In the genomic region with DNA sequence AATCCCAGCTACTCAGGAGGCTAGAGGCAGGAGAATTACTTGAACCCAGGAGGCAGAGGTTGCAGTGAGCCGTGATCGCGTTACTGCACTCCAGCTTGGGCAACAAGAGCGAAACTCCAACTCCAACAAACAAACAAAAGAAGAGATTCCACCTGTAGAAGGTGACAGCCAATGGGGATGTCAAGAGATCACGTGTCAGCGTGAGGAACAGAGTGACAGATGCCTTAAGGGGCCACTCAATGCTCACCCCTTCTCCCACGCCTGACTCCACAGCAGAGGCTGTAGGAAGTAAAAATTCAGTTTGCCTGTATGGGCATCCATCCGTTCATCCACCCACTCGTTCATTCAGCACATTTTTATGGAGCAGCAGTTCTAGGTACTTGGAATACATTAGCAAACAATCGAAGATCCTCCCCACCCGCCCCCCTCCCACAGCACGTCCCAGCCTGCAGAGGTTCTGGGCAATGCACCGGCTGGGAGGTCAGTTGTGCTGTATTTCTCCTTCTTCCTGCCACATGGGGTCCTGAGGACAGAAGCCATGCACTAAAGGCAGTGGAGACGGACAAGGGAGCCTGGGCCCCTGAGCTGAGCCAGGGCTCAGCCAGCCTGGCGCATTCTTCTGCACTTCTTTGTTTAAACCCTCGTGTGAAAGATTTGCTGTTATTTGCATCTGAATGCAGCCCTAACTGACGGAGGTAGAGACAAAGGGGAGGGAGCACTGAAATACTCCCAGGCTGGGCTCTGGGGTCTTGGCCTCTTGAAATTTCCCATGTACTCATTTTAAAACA, we compare ENCODE assay signal across 1 cellular context.
A peak's percentile ranks its signal among the peaks of the same experiment; 100 is the strongest.
TF ChIP-seq lines count a peak whose summit lies in the region.

No MANE protein-coding gene starts in this region.

TF ChIP-seq in HEK293, 187 proteins besides CTCF, POLR2A, EP300 and RAD21 (continued from another document):
- TF ChIP-seq, protein P1, sequence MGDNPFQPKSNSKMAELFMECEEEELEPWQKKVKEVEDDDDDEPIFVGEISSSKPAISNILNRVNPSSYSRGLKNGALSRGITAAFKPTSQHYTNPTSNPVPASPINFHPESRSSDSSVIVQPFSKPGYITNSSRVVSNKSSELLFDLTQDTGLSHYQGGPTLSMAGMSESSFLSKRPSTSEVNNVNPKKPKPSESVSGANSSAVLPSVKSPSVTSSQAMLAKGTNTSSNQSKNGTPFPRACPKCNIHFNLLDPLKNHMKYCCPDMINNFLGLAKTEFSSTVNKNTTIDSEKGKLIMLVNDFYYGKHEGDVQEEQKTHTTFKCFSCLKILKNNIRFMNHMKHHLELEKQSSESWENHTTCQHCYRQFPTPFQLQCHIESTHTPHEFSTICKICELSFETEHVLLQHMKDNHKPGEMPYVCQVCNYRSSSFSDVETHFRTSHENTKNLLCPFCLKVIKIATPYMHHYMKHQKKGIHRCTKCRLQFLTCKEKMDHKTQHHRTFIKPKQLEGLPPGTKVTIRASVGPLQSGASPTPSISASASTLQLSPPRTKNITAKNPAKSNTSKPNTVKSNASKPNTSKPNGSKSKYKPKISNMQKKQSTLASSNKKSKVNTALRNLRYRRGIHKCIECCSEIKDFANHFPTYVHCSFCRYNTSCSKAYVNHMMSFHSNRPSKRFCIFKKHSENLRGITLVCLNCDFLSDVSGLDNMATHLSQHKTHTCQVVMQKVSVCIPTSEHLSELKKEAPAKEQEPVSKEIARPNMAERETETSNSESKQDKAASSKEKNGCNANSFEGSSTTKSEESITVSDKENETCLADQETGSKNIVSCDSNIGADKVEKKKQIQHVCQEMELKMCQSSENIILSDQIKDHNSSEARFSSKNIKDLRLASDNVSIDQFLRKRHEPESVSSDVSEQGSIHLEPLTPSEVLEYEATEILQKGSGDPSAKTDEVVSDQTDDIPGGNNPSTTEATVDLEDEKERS (tag by site-specific recombination; IDR thresholded peaks at IDR 0.05) = no peak
- TF ChIP-seq, protein P2, sequence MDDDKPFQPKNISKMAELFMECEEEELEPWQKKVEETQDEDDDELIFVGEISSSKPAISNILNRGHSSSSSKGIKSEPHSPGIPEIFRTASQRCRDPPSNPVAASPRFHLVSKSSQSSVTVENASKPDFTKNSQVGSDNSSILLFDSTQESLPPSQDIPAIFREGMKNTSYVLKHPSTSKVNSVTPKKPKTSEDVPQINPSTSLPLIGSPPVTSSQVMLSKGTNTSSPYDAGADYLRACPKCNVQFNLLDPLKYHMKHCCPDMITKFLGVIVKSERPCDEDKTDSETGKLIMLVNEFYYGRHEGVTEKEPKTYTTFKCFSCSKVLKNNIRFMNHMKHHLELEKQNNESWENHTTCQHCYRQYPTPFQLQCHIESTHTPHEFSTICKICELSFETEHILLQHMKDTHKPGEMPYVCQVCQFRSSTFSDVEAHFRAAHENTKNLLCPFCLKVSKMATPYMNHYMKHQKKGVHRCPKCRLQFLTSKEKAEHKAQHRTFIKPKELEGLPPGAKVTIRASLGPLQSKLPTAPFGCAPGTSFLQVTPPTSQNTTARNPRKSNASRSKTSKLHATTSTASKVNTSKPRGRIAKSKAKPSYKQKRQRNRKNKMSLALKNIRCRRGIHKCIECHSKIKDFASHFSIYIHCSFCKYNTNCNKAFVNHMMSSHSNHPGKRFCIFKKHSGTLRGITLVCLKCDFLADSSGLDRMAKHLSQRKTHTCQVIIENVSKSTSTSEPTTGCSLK (tag by site-specific recombination; IDR thresholded peaks at IDR 0.05) = no peak
- TF ChIP-seq ZNF624 (tag by site-specific recombination; IDR thresholded peaks at IDR 0.05) = no peak
- no peak for TF ChIP-seq ZSCAN16 (tag by site-specific recombination; IDR thresholded peaks at IDR 0.05)
- TF ChIP-seq ZFHX2 (tag by site-specific recombination; conservative IDR thresholded peaks at IDR 0.05) = peak; percentile 63
